ENCODE assay signal across 24 cellular contexts in the genomic region with DNA sequence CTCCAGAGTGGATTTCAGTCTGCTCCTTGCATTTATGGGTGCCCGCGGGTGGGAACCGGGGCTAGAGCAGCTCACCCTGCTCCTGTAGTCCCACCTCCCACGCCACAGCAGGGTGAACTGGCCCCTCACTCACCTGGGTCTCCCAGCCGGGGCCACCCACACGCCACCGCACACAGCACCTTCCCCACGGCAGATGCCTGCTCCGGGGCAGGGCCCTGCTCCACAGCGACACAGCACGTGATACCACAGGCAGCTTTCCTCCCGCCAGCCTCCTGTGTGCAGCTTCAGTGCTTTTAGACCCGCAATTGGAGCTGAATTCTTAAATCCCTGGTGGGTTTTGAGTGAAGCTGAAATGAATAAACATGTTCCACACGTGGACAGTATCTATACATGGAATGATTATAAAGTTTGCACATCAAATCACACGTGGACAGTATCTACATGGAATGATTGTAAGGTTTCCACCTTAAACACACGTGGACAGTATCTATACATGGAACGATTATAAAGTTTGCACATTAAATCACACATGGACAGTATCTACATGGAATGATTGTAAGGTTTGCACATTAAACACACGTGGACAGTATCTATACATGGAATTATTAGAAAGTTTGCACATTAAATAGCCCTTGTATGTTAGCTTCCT.
DNase-seq lines count a peak whose midpoint lies in the region; ATAC-seq and TF ChIP-seq lines count a peak whose summit lies in the region.
"Had no signal": no experiment of that assay in that cellular context is flagged by ENCODE, and none has a peak within 500 bp of the region (broad histone marks: within the 10 kb centered on the region; RNA-seq: fewer than 3 reads in every experiment).

No MANE protein-coding gene starts in this region.

- peak; percentile 44 for DNase-seq in activated T-cell treated with anti-CD3 and anti-CD28 coated beads, Interleukin-2, amount 50 U/mL, for 1 hour
- DNase-seq in activated T-cell treated with anti-CD3 and anti-CD28 coated beads, Interleukin-2, amount 50 U/mL, for 72 hours = no peak
- DNase-seq in CD4-positive, CD25-positive, alpha-beta regulatory T cell = no peak
- DNase-seq in SHP77 treated with DMSO at 0.1 percent for 48 hours (lab: John Stamatoyannopoulos, UW) (peak; percentile 23), right lobe of liver (peak in 2 of 3 donors; percentile 18 to 38), GM23248 (no peak), DMS79 treated with DMSO at 0.1 percent for 48 hours (lab: John Stamatoyannopoulos, UW) (no peak)
- DNase-seq: activated CD4-positive, alpha-beta T cell treated with anti-CD3 and anti-CD28 coated beads, Interleukin-2, amount 10 ng/mL, durations not matched to agents 7 days and 5 days; activated naive CD8-positive, alpha-beta T cell treated with anti-CD3 and anti-CD28 coated beads, Interleukin-2, amount 10 ng/mL, durations not matched to agents 7 days and 5 days; Kasumi-1; NCI-H1694; NCI-H2171; PC-9; stimulated activated CD4-positive, alpha-beta T cell treated with anti-CD3 and anti-CD28 coated beads, Interleukin-4, amount 100 ng/mL, for 1 hour; T1000; trophoblast cell had no signal

- no peak overlapping the region for H3K4me3 ChIP-seq in CD4-positive, CD25-positive, alpha-beta regulatory T cell (ENCODE audit: low read depth, low read length)
- H3K4me3 ChIP-seq in right lobe of liver (no peak overlapping the region), GM23248 (no peak overlapping the region)
- H3K4me3 ChIP-seq: lower lobe of right lung, PC-9 had no signal

- H3K4me1 Mint-ChIP-seq in activated T-cell treated with anti-CD3 and anti-CD28 coated beads, Interleukin-2, amount 50 U/mL, for 72 hours (ENCODE audit: low read depth) = peaks cover 66% of the 10 kb centered on the region
- peaks cover 16 to 92% (median 59%) of the 10 kb centered on the region in 4 donors for H3K4me1 Mint-ChIP-seq in CD4-positive, CD25-positive, alpha-beta regulatory T cell

- no peak overlapping the region for H3K27ac Mint-ChIP-seq in activated T-cell treated with anti-CD3 and anti-CD28 coated beads, Interleukin-2, amount 50 U/mL, for 72 hours
- peak overlapping the region in 2 of 3 donors; percentile 15 to 50 for H3K27ac Mint-ChIP-seq in CD4-positive, CD25-positive, alpha-beta regulatory T cell
- H3K27ac Mint-ChIP-seq: activated CD4-positive, alpha-beta T cell treated with anti-CD3 and anti-CD28 coated beads, Interleukin-2, amount 10 ng/mL, durations not matched to agents 7 days and 5 days; activated naive CD8-positive, alpha-beta T cell treated with anti-CD3 and anti-CD28 coated beads, Interleukin-2, amount 10 ng/mL, durations not matched to agents 7 days and 5 days; activated T-helper 1 cell treated with anti-CD3 and anti-CD28 coated beads, Interleukin-12 subunit alpha, Interleukin-12 subunit beta, Interleukin-2, Interleukin-4 antibody, amounts not matched to agents 30 ng/mL and 10 ng/mL and 1 ng/mL, durations not matched to agents 14 hours and 24 hours and 36 hours; B cell; natural killer cell treated with Interleukin-12 subunit alpha and Interleukin-12 subunit beta and Interleukin-15 and Interleukin-18, amount 100 ng/mL, for 72 hours had no signal

- no peaks in the 10 kb centered on the region for H3K36me3 ChIP-seq in CD4-positive, CD25-positive, alpha-beta regulatory T cell (ENCODE audit: control insufficient read depth, insufficient read depth, low read length)
- H3K36me3 ChIP-seq in right lobe of liver = no peaks in the 10 kb centered on the region
- no peaks in the 10 kb centered on the region for H3K36me3 ChIP-seq in GM23248 (ENCODE audit: low read depth)
- H3K36me3 ChIP-seq: lower lobe of right lung had no signal

- H3K4me1 ChIP-seq in CD4-positive, CD25-positive, alpha-beta regulatory T cell (ENCODE audit: control insufficient read depth, insufficient read depth, low read length, poor library complexity, severe bottlenecking) = peaks cover 76% of the 10 kb centered on the region
- H3K4me1 ChIP-seq in right lobe of liver (no peaks in the 10 kb centered on the region), GM23248 (ENCODE audit: insufficient read depth) (peaks cover 7% of the 10 kb centered on the region; the same call in 1 of the 2 replicates)
- H3K4me1 ChIP-seq: Caco-2 had no signal

- H3K9me3 ChIP-seq in CD4-positive, CD25-positive, alpha-beta regulatory T cell (ENCODE audit: control insufficient read depth in 2 of 2, low read length in 2 of 2) = no peaks in the 10 kb centered on the region
- no peaks in the 10 kb centered on the region for H3K9me3 ChIP-seq in right lobe of liver
- no peaks in the 10 kb centered on the region for H3K9me3 ChIP-seq in GM23248 (ENCODE audit: low read depth)
- H3K9me3 ChIP-seq: Caco-2, lower lobe of right lung had no signal

- no peaks in the 10 kb centered on the region for H3K27me3 ChIP-seq in CD4-positive, CD25-positive, alpha-beta regulatory T cell (ENCODE audit: control insufficient read depth, insufficient read depth, low read length)
- no peaks in the 10 kb centered on the region for H3K27me3 ChIP-seq in right lobe of liver
- peaks cover 19% of the 10 kb centered on the region; the same call in 1 of the 2 replicates for H3K27me3 ChIP-seq in GM23248 (replicated peaks; ENCODE audit: insufficient read depth)

- no peaks in the 10 kb centered on the region for H3F3A ChIP-seq in GM23248 (ENCODE audit: insufficient read depth)

- no peak for TF ChIP-seq POLR2A in right lobe of liver (IDR thresholded peaks at IDR 0.05)

- no peak overlapping the region for H3K4me3 Mint-ChIP-seq in activated T-cell treated with anti-CD3 and anti-CD28 coated beads, Interleukin-2, amount 50 U/mL, for 72 hours
- H3K4me3 Mint-ChIP-seq in CD4-positive, CD25-positive, alpha-beta regulatory T cell = peak overlapping the region in 1 of 4 donors; percentile 9
- H3K4me3 Mint-ChIP-seq: activated CD4-positive, alpha-beta T cell treated with anti-CD3 and anti-CD28 coated beads, Interleukin-2, amount 10 ng/mL, durations not matched to agents 7 days and 5 days; activated naive CD8-positive, alpha-beta T cell treated with anti-CD3 and anti-CD28 coated beads, Interleukin-2, amount 10 ng/mL, durations not matched to agents 7 days and 5 days; activated T-helper 1 cell treated with anti-CD3 and anti-CD28 coated beads, Interleukin-12 subunit alpha, Interleukin-12 subunit beta, Interleukin-2, Interleukin-4 antibody, amounts not matched to agents 30 ng/mL and 10 ng/mL and 1 ng/mL, durations not matched to agents 14 hours and 24 hours and 36 hours; B cell; central memory CD8-positive, alpha-beta T cell; natural killer cell treated with Interleukin-12 subunit alpha and Interleukin-12 subunit beta and Interleukin-15 and Interleukin-18, amount 100 ng/mL, for 72 hours had no signal

- intact Hi-C loops in right lobe of liver (cut with DNase I) = no loop called here

- ATAC-seq in activated T-cell treated with anti-CD3 and anti-CD28 coated beads, Interleukin-2, amount 50 U/mL, for 72 hours (replicated peaks in 1 of 2) = no peak
- no peak for ATAC-seq in CD4-positive, CD25-positive, alpha-beta regulatory T cell (ENCODE audit: low read depth in 2 of 2)
- no peak for ATAC-seq in right lobe of liver
- no peak for ATAC-seq in HG03175 (IDR thresholded peaks at IDR 0.05; ENCODE audit: unreplicated experiment)
- ATAC-seq: lower lobe of right lung; natural killer cell treated with Interleukin-12 subunit alpha and Interleukin-12 subunit beta and Interleukin-15 and Interleukin-18, amount 100 ng/mL, for 72 hours had no signal

- no peaks in the 10 kb centered on the region for H4K20me1 ChIP-seq in GM23248 (ENCODE audit: insufficient read depth)

- in situ Hi-C loops in GM23248 (cut with MboI) = no loop called here

- WGBS in right lobe of liver (ENCODE audit: insufficient coverage, low coverage, low lambda C conversion rate, missing lambda C conversion rate) = 44% methylated on average over 10 of the region's 18 CpGs
- WGBS in GM23248 (ENCODE audit: low coverage in 1 of 2, low lambda C conversion rate in 2 of 2, missing lambda C conversion rate in 2 of 2), 2 experiments = 81 to 85% methylated on average over 18 of the region's 18 CpGs

- H3K9me3 Mint-ChIP-seq in activated T-cell treated with anti-CD3 and anti-CD28 coated beads, Interleukin-2, amount 50 U/mL, for 72 hours = no peaks in the 10 kb centered on the region
- H3K9me3 Mint-ChIP-seq in CD4-positive, CD25-positive, alpha-beta regulatory T cell = peaks cover 0 to 3% (median 0%) of the 10 kb centered on the region in 7 donors

- peaks cover 3 to 5% of the 10 kb centered on the region in 2 donors for H3K36me3 Mint-ChIP-seq in activated T-cell treated with anti-CD3 and anti-CD28 coated beads, Interleukin-2, amount 50 U/mL, for 72 hours (ENCODE audit: insufficient read depth in 2 of 2)
- no peaks in the 10 kb centered on the region for H3K36me3 Mint-ChIP-seq in CD4-positive, CD25-positive, alpha-beta regulatory T cell

- no peaks in the 10 kb centered on the region for H3K79me2 ChIP-seq in GM23248 (ENCODE audit: insufficient read depth)

- peaks cover 10% of the 10 kb centered on the region for H3K27me3 Mint-ChIP-seq in activated T-cell treated with anti-CD3 and anti-CD28 coated beads, Interleukin-2, amount 50 U/mL, for 72 hours (ENCODE audit: low read depth)
- peaks cover 7% of the 10 kb centered on the region for H3K27me3 Mint-ChIP-seq in CD4-positive, CD25-positive, alpha-beta regulatory T cell

- no peak overlapping the region for H3K4me2 ChIP-seq in GM23248 (ENCODE audit: unreplicated experiment)
- H3K4me2 ChIP-seq: PC-9 had no signal

- H3K9ac ChIP-seq in GM23248 = no peak overlapping the region

- no peak for TF ChIP-seq CTCF in right lobe of liver (IDR thresholded peaks at IDR 0.05)

- H2AFZ ChIP-seq in GM23248 = no peak overlapping the region
- H2AFZ ChIP-seq: PC-9 had no signal

- no peaks in the 10 kb centered on the region for H3K9me2 ChIP-seq in GM23248 (ENCODE audit: insufficient read depth)

- no peak overlapping the region for H3K27ac ChIP-seq in CD4-positive, CD25-positive, alpha-beta regulatory T cell (ENCODE audit: insufficient read depth, low read length, poor library complexity, severe bottlenecking)
- H3K27ac ChIP-seq in right lobe of liver = no peak overlapping the region
- no peak overlapping the region for H3K27ac ChIP-seq in GM23248
- H3K27ac ChIP-seq: HL-60, lower lobe of right lung, PC-9 had no signal

Comparison
In these comparisons a context has a peak if more than half of its experiments do, and no peak if none do; other contexts are left out.
1. DNase-seq: peak in activated T-cell treated with anti-CD3 and anti-CD28 coated beads, Interleukin-2, amount 50 U/mL, for 1 hour (single experiment), SHP77 treated with DMSO at 0.1 percent for 48 hours (single experiment) and right lobe of liver (2 of 3); none in activated T-cell treated with anti-CD3 and anti-CD28 coated beads, Interleukin-2, amount 50 U/mL, for 72 hours (0 of 2), CD4-positive, CD25-positive, alpha-beta regulatory T cell (0 of 3), GM23248 (single experiment) and DMS79 treated with DMSO at 0.1 percent for 48 hours (single experiment).